In the genomic region with DNA sequence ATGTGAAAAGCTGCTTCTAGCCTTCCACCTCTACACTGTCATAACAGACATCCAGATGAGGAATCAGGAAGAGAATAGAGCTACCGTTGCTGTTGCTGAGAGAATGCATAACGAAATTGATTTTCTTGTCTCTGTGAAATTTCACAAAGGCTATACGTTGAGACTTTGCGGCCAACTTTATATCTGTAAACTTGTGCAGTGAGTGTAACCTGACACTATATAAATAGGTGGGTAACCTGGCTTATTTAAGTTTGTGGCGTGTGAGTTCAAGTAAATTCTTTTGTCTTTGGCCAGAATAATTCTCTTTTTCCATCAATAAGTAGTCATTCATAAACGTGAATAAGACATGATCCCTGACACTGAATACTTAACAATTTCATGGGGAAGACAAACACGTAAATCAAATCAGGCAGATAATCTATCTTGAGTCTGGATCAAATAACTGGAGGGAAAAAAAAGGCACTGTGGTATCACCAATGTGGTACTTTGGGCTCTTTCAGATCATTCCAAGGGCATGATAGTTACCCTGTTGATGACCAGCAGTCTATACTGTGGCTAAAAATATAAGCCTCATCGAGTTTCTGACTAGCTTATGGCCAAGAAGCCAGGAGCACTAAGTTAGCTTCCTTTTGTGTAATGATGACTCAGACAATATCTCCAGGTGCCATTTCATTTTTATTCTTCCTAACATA, we compare ENCODE assay signal across 24 cellular contexts.
DNase-seq lines count a peak whose midpoint lies in the region; ATAC-seq, FAIRE-seq and TF ChIP-seq lines count a peak whose summit lies in the region.
"Had no signal": no experiment of that assay in that cellular context is flagged by ENCODE, and none has a peak within 500 bp of the region (broad histone marks: within the 10 kb centered on the region; RNA-seq: fewer than 3 reads in every experiment).

No MANE protein-coding gene starts in this region.

- H3K27me3 ChIP-seq in PC-9 (ENCODE audit: insufficient read depth, low read depth) (no peaks in the 10 kb centered on the region), endothelial cell of umbilical vein (ENCODE audit: control insufficient read depth in 2 of 2, insufficient read depth in 2 of 2, low read length in 2 of 2) (no peaks in the 10 kb centered on the region), psoas muscle (ENCODE audit: insufficient read depth in 3 of 3, low read length in 2 of 3) (no peaks in the 10 kb centered on the region)
- H3K27me3 ChIP-seq: sigmoid colon, stomach had no signal

- H3K27ac Mint-ChIP-seq in activated CD4-positive, alpha-beta T cell treated with anti-CD3 and anti-CD28 coated beads, Interleukin-2, amount 10 ng/mL, durations not matched to agents 24 days and 14 days, result no peak overlapping the region
- H3K27ac Mint-ChIP-seq: activated naive CD4-positive, alpha-beta T cell treated with anti-CD3 and anti-CD28 coated beads, Interleukin-2, amount 50 U/mL, for 24 hours; T-cell; type B pancreatic cell had no signal

- no TSS peak for BruUV-seq in PC-9 (replicated peaks; lab: Mats Ljungman, UMichigan)
- no TSS peak for BruUV-seq in endothelial cell of umbilical vein (replicated peaks; lab: Mats Ljungman, UMichigan)

- H3K4me1 ChIP-seq in PC-9 (replicated peaks; ENCODE audit: insufficient read depth) (no peaks in the 10 kb centered on the region), endothelial cell of umbilical vein (ENCODE audit: control insufficient read depth, extremely low read depth, insufficient read depth, low read length) (peaks cover 4% of the 10 kb centered on the region), psoas muscle (no peaks in the 10 kb centered on the region)
- H3K4me1 ChIP-seq: sigmoid colon, stomach had no signal

- no peaks in the 10 kb centered on the region for H3K4me1 Mint-ChIP-seq in activated CD4-positive, alpha-beta T cell treated with anti-CD3 and anti-CD28 coated beads, Interleukin-2, amount 10 ng/mL, durations not matched to agents 24 days and 14 days

- H3K27me3 Mint-ChIP-seq in activated CD4-positive, alpha-beta T cell treated with anti-CD3 and anti-CD28 coated beads, Interleukin-2, amount 10 ng/mL, durations not matched to agents 24 days and 14 days, result peaks cover 1% of the 10 kb centered on the region
- H3K27me3 Mint-ChIP-seq: activated naive CD4-positive, alpha-beta T cell treated with anti-CD3 and anti-CD28 coated beads, Interleukin-2, amount 50 U/mL, for 24 hours; CD4-positive, CD25-positive, alpha-beta regulatory T cell; T-cell; type B pancreatic cell had no signal

- no peaks in the 10 kb centered on the region for H3K36me3 ChIP-seq in PC-9 (ENCODE audit: low read depth)
- H3K36me3 ChIP-seq in endothelial cell of umbilical vein (ENCODE audit: control insufficient read depth in 2 of 2, extremely low read depth in 1 of 2, insufficient read depth in 2 of 2, low read length in 2 of 2), result no peaks in the 10 kb centered on the region
- H3K36me3 ChIP-seq in psoas muscle (ENCODE audit: insufficient read depth in 1 of 2, low read depth in 1 of 2), result no peaks in the 10 kb centered on the region
- H3K36me3 ChIP-seq: sigmoid colon, stomach had no signal

- FAIRE-seq in endothelial cell of umbilical vein (lab: Jason Lieb, UNC), result no peak

- H3K9me1 ChIP-seq in endothelial cell of umbilical vein (replicated peaks; ENCODE audit: control insufficient read depth, extremely low read depth, insufficient read depth, low read length), result no peaks in the 10 kb centered on the region

- no peaks in the 10 kb centered on the region for H3K36me3 Mint-ChIP-seq in activated CD4-positive, alpha-beta T cell treated with anti-CD3 and anti-CD28 coated beads, Interleukin-2, amount 10 ng/mL, durations not matched to agents 24 days and 14 days (ENCODE audit: low read depth)
- H3K36me3 Mint-ChIP-seq: activated naive CD4-positive, alpha-beta T cell treated with anti-CD3 and anti-CD28 coated beads, Interleukin-2, amount 50 U/mL, for 24 hours; CD4-positive, CD25-positive, alpha-beta regulatory T cell; T-cell; type B pancreatic cell had no signal

- H4K20me1 ChIP-seq in PC-9 (ENCODE audit: insufficient read depth) (no peaks in the 10 kb centered on the region), endothelial cell of umbilical vein (replicated peaks; ENCODE audit: control insufficient read depth, extremely low read depth, insufficient read depth, low read length) (no peaks in the 10 kb centered on the region)

- no peaks in the 10 kb centered on the region for H3K9me3 Mint-ChIP-seq in activated CD4-positive, alpha-beta T cell treated with anti-CD3 and anti-CD28 coated beads, Interleukin-2, amount 10 ng/mL, durations not matched to agents 24 days and 14 days
- H3K9me3 Mint-ChIP-seq: activated naive CD4-positive, alpha-beta T cell treated with anti-CD3 and anti-CD28 coated beads, Interleukin-2, amount 50 U/mL, for 24 hours; T-cell; type B pancreatic cell had no signal

- no peak overlapping the region for H3K27ac ChIP-seq in PC-9
- no peak overlapping the region for H3K27ac ChIP-seq in endothelial cell of umbilical vein (ENCODE audit: insufficient read depth, low read depth, low read length)
- no peak overlapping the region for H3K27ac ChIP-seq in psoas muscle
- H3K27ac ChIP-seq: HL-60, sigmoid colon, stomach had no signal

- ATAC-seq in psoas muscle, result peak in 3 of 4 donors; percentile 59 to 74 (median 65)
- no peak for ATAC-seq in stimulated activated naive CD8-positive, alpha-beta T cell treated with anti-CD3 and anti-CD28 coated beads, Interleukin-15, Interleukin-2, amounts not matched to agents 100 U/mL and 50 U/mL, for 24 hours
- ATAC-seq: T-cell had no signal

- H3K4me3 ChIP-seq in PC-9, result no peak overlapping the region
- H3K4me3 ChIP-seq in endothelial cell of umbilical vein (replicated peaks in 1 of 3; ENCODE audit: insufficient read depth in 1 of 3, low read depth in 1 of 3, low read length in 3 of 3), result no peak overlapping the region
- H3K4me3 ChIP-seq in psoas muscle, result no peak overlapping the region
- H3K4me3 ChIP-seq: sigmoid colon, stomach had no signal

- H3K9me3 ChIP-seq in PC-9 (ENCODE audit: insufficient read depth, low read depth) (no peaks in the 10 kb centered on the region), endothelial cell of umbilical vein (replicated peaks; ENCODE audit: control insufficient read depth, insufficient read depth, low read length) (no peaks in the 10 kb centered on the region), psoas muscle (no peaks in the 10 kb centered on the region)
- H3K9me3 ChIP-seq: sigmoid colon, stomach had no signal

- H3K4me3 Mint-ChIP-seq in activated CD4-positive, alpha-beta T cell treated with anti-CD3 and anti-CD28 coated beads, Interleukin-2, amount 10 ng/mL, durations not matched to agents 24 days and 14 days, result no peak overlapping the region
- H3K4me3 Mint-ChIP-seq: activated naive CD4-positive, alpha-beta T cell treated with anti-CD3 and anti-CD28 coated beads, Interleukin-2, amount 50 U/mL, for 24 hours; CD4-positive, CD25-positive, alpha-beta regulatory T cell; T-cell; type B pancreatic cell had no signal

- CTCF ChIA-PET in PC-9 (lab: Charles Lee), result no interaction called here
- CTCF ChIA-PET in endothelial cell of umbilical vein (lab: Charles Lee), result interaction anchor here (0.6 to 1.3 kb wide), 3 partner anchors 10 to 99 kb away, joined by 3 to 5 read pairs (median 3); no protein-coding TSS in a partner anchor

- TF ChIP-seq CTCF in PC-9 (conservative IDR thresholded peaks at IDR 0.05), result no peak
- TF ChIP-seq CTCF in endothelial cell of umbilical vein (IDR thresholded peaks at IDR 0.05; ENCODE audit: extremely low read depth in 1 of 2, insufficient read depth in 1 of 2, low read depth in 1 of 2, low read length in 2 of 2), result no peak
- no peak for TF ChIP-seq CTCF in psoas muscle (IDR thresholded peaks at IDR 0.05)

- no peaks in the 10 kb centered on the region; the same call in 1 of the 2 replicates for H3K9me2 ChIP-seq in PC-9 (ENCODE audit: insufficient read depth)

- TF ChIP-seq POLR2A in endothelial cell of umbilical vein (IDR thresholded peaks at IDR 0.05; ENCODE audit: low read depth, low read length), result no peak

- dilution Hi-C loops in endothelial cell of umbilical vein (cut with MboI; ENCODE audit: extremely low pct_ligation_motif_present, low sequenced_read_pairs), result no loop called here

- H3F3A ChIP-seq in PC-9 (ENCODE audit: insufficient read depth, low read depth), result 0 out of 2 replicates have a peak, but pooled peaks cover 4% of the 10 kb centered on the region

- intact Hi-C loops in activated CD4-positive, alpha-beta T cell treated with anti-CD3 and anti-CD28 coated beads, Interleukin-2, amount 10 ng/mL, durations not matched to agents 24 days and 14 days (cut with micrococcal nuclease), result no loop called here
- intact Hi-C loops in PC-9 (cut with micrococcal nuclease; ENCODE audit: unreplicated experiment), result loop anchor here (1.0 to 5.0 kb wide), 2 partner anchors 48 to 97 kb away; no protein-coding TSS in a partner anchor
- intact Hi-C loops in endothelial cell of umbilical vein (cut with micrococcal nuclease), result no loop called here
- intact Hi-C loops in psoas muscle (cut with DNase I), result no loop called here

- peak overlapping the region; percentile 30; the same call in 1 of the 2 replicates for H2AFZ ChIP-seq in PC-9
- peak overlapping the region; percentile 44 for H2AFZ ChIP-seq in endothelial cell of umbilical vein (ENCODE audit: low read depth, low read length)

- peak; percentile 19 for DNase-seq in activated CD4-positive, alpha-beta T cell treated with anti-CD3 and anti-CD28 coated beads, Interleukin-2, amount 10 ng/mL, durations not matched to agents 24 days and 14 days
- DNase-seq in activated CD4-positive, alpha-beta T cell treated with anti-CD3 and anti-CD28 coated beads, Interleukin-2, amount 50 U/mL, for 4 hours, result no peak
- DNase-seq in PC-9, result no peak
- DNase-seq in endothelial cell of umbilical vein (ENCODE audit: low read depth, low spot score), result peak; percentile 4
- DNase-seq in psoas muscle, result no peak
- no peak for DNase-seq in activated gamma-delta T cell treated with Interleukin-2 at 50 U/mL for 16 hours
- DNase-seq in stimulated activated naive CD8-positive, alpha-beta T cell treated with anti-CD3 and anti-CD28 coated beads, Interleukin-15, Interleukin-2, amounts not matched to agents 100 U/mL and 50 U/mL, for 24 hours, result no peak
- no peak for DNase-seq in pons (ENCODE audit: low spot score)
- DNase-seq: activated CD4-positive, alpha-beta T cell treated with anti-CD3 and anti-CD28 coated beads, Interleukin-2, amount 50 U/mL, for 48 hours; activated T-cell treated with anti-CD3 and anti-CD28 coated beads for 4 hours; CD4-positive, CD25-positive, alpha-beta regulatory T cell; DMS79 treated with DMSO at 0.1 percent for 48 hours; GOT3; KG1; NCI-H1105; NCI-H2107; NCI-H82; occipital lobe; sigmoid colon; stomach; T-cell had no signal

- no peak overlapping the region for H3K9ac ChIP-seq in endothelial cell of umbilical vein (replicated peaks; ENCODE audit: extremely low read depth, insufficient read depth, low read length)

- no peaks in the 10 kb centered on the region for H3K79me2 ChIP-seq in PC-9 (ENCODE audit: low read depth)
- no peaks in the 10 kb centered on the region for H3K79me2 ChIP-seq in endothelial cell of umbilical vein (ENCODE audit: control insufficient read depth, insufficient read depth, low read length)

- 36 to 48% (median 38%) methylated on average over 8 of the region's 8 CpGs for WGBS in psoas muscle, 3 donors

- H3K4me2 ChIP-seq in PC-9, result 0 out of 2 replicates have a peak overlapping the region, but pooled peaks have one; percentile 11
- no peak overlapping the region for H3K4me2 ChIP-seq in endothelial cell of umbilical vein (ENCODE audit: insufficient read depth, low read length)

- POLR2A ChIA-PET in PC-9 (lab: Charles Lee; ENCODE audit: unreplicated experiment) (interaction anchor here (0.6 to 0.7 kb wide), 2 partner anchors 30 to 98 kb away, joined by 3 to 7 read pairs; partner anchors contain the start of gene RASA1), endothelial cell of umbilical vein (lab: Charles Lee) (no interaction called here)

Comparison
In these comparisons a context has a peak if more than half of its experiments do, and no peak if none do; other contexts are left out.
1. DNase-seq: peak in activated CD4-positive, alpha-beta T cell treated with anti-CD3 and anti-CD28 coated beads, Interleukin-2, amount 10 ng/mL, durations not matched to agents 24 days and 14 days (single experiment) and endothelial cell of umbilical vein (single experiment); none in activated CD4-positive, alpha-beta T cell treated with anti-CD3 and anti-CD28 coated beads, Interleukin-2, amount 50 U/mL, for 4 hours (0 of 2), PC-9 (0 of 2), psoas muscle (0 of 2), activated gamma-delta T cell treated with Interleukin-2 at 50 U/mL for 16 hours (single experiment), stimulated activated naive CD8-positive, alpha-beta T cell treated with anti-CD3 and anti-CD28 coated beads, Interleukin-15, Interleukin-2, amounts not matched to agents 100 U/mL and 50 U/mL, for 24 hours (single experiment) and pons (single experiment).